ENCODE assay signal across 8 cellular contexts in the genomic region with DNA sequence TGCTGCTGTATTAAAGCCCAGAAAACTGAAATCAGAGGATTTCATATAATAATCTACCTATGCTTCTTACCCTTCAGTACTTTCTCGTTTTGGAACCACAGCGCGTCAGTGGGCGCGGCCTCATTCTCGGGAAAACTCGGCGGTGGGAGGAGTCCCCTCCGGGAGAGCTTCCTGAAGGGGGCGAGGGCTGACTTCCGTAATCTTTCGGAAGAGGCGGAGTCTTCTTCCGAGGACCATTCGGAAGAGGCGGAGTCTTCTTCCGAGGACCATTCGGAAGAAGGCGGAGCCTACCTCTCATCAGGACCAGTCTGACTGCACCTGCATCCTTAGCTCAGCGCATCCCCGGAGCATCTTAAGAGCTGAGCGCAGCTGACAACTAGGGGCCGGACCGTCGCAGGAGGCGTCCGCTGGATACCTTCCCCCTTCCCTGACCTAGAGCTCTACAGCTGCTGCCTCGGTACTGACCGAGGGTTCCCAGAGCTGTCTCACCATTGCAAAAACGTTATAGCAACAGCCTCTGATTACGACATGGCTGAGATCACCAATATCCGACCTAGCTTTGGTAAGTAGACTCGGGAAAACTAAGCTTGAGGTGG. TPM values are rescaled to one million over a fixed set of nuclear protein-coding genes. Genes with fewer than 3 reads are reported as not detected.
DNase-seq lines count a peak whose midpoint lies in the region; ATAC-seq, FAIRE-seq and TF ChIP-seq lines count a peak whose summit lies in the region.

A gene with protein sequence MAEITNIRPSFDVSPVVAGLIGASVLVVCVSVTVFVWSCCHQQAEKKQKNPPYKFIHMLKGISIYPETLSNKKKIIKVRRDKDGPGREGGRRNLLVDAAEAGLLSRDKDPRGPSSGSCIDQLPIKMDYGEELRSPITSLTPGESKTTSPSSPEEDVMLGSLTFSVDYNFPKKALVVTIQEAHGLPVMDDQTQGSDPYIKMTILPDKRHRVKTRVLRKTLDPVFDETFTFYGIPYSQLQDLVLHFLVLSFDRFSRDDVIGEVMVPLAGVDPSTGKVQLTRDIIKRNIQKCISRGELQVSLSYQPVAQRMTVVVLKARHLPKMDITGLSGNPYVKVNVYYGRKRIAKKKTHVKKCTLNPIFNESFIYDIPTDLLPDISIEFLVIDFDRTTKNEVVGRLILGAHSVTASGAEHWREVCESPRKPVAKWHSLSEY (plus strand): TSS at position 334 of the 596 bp plus-strand sequence. CDS start 195 bp downstream, at position 529.

- H3K9me3 ChIP-seq in neuron (ENCODE audit: low read length): no peaks in the 10 kb centered on the region

- peak within 1 kb of the TSS; percentile 62 for H2AFZ ChIP-seq in neuron (ENCODE audit: low read depth, low read length)

- peak; percentile 83 for DNase-seq in GM04503 (ENCODE audit: low read depth)
- DNase-seq in NCI-H1092 treated with DMSO at 0.1 percent for 48 hours (lab: John Stamatoyannopoulos, UW): peak; percentile 99
- DNase-seq in activated naive CD4-positive, alpha-beta T cell treated with anti-CD3 and anti-CD28 coated beads, Interleukin-2, amount 50 U/mL, for 16 hours: peak; percentile 93
- peak; percentile 79 to 90 for DNase-seq in frontal cortex (ENCODE audit: low spot score in 2 of 2)
- DNase-seq in stromal cell of bone marrow (ENCODE audit: low read depth): peak; percentile 94

- H3K4me1 ChIP-seq in neuron (ENCODE audit: insufficient read depth, low read length): peaks cover 25% of the 10 kb centered on the region

- peak within 1 kb of the TSS; percentile 75 for H3K4me3 ChIP-seq in neuron (ENCODE audit: low read length)

- FAIRE-seq in frontal cortex (lab: Jason Lieb, UNC): peak; percentile 89

- peak; percentile 61 for ATAC-seq in HG02588 (IDR thresholded peaks at IDR 0.05; ENCODE audit: unreplicated experiment)
- ATAC-seq in SK-N-SH treated with all-trans-retinoic acid at 6 μM for 48 hours: peak; percentile 84

- H3K36me3 ChIP-seq in neuron (ENCODE audit: insufficient read depth, low read length): peaks cover 24% of the 10 kb centered on the region

- H3K27me3 ChIP-seq in neuron (ENCODE audit: insufficient read depth, low read length): no peaks in the 10 kb centered on the region

TF ChIP-seq in SK-N-SH treated with all-trans-retinoic acid at 6 μM for 48 hours, 23 proteins besides CTCF, POLR2A, EP300 and RAD21:
- TF ChIP-seq RARB (CRISPR knock-in tag; IDR thresholded peaks at IDR 0.05) (no peak), ZNF70 (CRISPR knock-in tag; IDR thresholded peaks at IDR 0.05) (no peak), SNAI2 (CRISPR knock-in tag; IDR thresholded peaks at IDR 0.05) (no peak), ISL1 (CRISPR knock-in tag; IDR thresholded peaks at IDR 0.05) (no peak), GLIS3 (CRISPR knock-in tag; IDR thresholded peaks at IDR 0.05) (no peak), ZNF565 (CRISPR knock-in tag; conservative IDR thresholded peaks at IDR 0.05; ENCODE audit: low read depth) (no peak), TOX (CRISPR knock-in tag; IDR thresholded peaks at IDR 0.05; ENCODE audit: borderline replicate concordance) (no peak), ZFP30 (CRISPR knock-in tag; IDR thresholded peaks at IDR 0.05) (no peak), ARNTL (CRISPR knock-in tag; IDR thresholded peaks at IDR 0.05; ENCODE audit: borderline replicate concordance, low read depth) (no peak), TCF4 (CRISPR knock-in tag; IDR thresholded peaks at IDR 0.05; ENCODE audit: borderline replicate concordance) (no peak), ZC3H10 (CRISPR knock-in tag; IDR thresholded peaks at IDR 0.05) (no peak)
- TF ChIP-seq, protein P1, sequence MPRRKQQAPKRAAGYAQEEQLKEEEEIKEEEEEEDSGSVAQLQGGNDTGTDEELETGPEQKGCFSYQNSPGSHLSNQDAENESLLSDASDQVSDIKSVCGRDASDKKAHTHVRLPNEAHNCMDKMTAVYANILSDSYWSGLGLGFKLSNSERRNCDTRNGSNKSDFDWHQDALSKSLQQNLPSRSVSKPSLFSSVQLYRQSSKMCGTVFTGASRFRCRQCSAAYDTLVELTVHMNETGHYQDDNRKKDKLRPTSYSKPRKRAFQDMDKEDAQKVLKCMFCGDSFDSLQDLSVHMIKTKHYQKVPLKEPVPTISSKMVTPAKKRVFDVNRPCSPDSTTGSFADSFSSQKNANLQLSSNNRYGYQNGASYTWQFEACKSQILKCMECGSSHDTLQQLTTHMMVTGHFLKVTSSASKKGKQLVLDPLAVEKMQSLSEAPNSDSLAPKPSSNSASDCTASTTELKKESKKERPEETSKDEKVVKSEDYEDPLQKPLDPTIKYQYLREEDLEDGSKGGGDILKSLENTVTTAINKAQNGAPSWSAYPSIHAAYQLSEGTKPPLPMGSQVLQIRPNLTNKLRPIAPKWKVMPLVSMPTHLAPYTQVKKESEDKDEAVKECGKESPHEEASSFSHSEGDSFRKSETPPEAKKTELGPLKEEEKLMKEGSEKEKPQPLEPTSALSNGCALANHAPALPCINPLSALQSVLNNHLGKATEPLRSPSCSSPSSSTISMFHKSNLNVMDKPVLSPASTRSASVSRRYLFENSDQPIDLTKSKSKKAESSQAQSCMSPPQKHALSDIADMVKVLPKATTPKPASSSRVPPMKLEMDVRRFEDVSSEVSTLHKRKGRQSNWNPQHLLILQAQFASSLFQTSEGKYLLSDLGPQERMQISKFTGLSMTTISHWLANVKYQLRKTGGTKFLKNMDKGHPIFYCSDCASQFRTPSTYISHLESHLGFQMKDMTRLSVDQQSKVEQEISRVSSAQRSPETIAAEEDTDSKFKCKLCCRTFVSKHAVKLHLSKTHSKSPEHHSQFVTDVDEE (CRISPR knock-in tag; IDR thresholded peaks at IDR 0.05): no peak
- TF ChIP-seq, protein P2, sequence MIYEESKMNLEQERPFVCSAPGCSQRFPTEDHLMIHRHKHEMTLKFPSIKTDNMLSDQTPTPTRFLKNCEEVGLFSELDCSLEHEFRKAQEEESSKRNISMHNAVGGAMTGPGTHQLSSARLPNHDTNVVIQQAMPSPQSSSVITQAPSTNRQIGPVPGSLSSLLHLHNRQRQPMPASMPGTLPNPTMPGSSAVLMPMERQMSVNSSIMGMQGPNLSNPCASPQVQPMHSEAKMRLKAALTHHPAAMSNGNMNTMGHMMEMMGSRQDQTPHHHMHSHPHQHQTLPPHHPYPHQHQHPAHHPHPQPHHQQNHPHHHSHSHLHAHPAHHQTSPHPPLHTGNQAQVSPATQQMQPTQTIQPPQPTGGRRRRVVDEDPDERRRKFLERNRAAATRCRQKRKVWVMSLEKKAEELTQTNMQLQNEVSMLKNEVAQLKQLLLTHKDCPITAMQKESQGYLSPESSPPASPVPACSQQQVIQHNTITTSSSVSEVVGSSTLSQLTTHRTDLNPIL (CRISPR knock-in tag; IDR thresholded peaks at IDR 0.05; ENCODE audit: low read depth): no peak

RNA-seq across cellular contexts. Expression of the gene that starts here (rescaled TPM):
- 163 TPM for total RNA-seq in frontal cortex

Comparison
In these comparisons a context has a peak if more than half of its experiments do, and no peak if none do; other contexts are left out.
1. Peak in every context shown above with its lines: DNase-seq, ATAC-seq and H3K4me3 ChIP-seq.